In genomic region chr18:66344227-66344626, GRCh38 we compare ENCODE assay signal across 17 cellular contexts.
DNase-seq lines count a peak whose midpoint lies in the region; ATAC-seq lines count a peak whose summit lies in the region.
"Had no signal": no experiment of that assay in that cellular context is flagged by ENCODE, and none has a peak within 500 bp of the region (broad histone marks: within the 10 kb centered on the region; RNA-seq: fewer than 3 reads in every experiment).

No MANE protein-coding gene starts in this region.

- DNase-seq in COLO668 (lab: John Stamatoyannopoulos, UW; ENCODE audit: unreplicated experiment), result peak; percentile 21
- DNase-seq in NCI-H128 (lab: John Stamatoyannopoulos, UW; ENCODE audit: unreplicated experiment), result peak; percentile 90
- DNase-seq in NCI-H2196 treated with DMSO at 0.1 percent for 48 hours (lab: John Stamatoyannopoulos, UW; ENCODE audit: unreplicated experiment), result peak; percentile 38
- DNase-seq in RPMI8226, result peak; percentile 72
- DNase-seq in activated CD4-positive, alpha-beta T cell treated with anti-CD3 and anti-CD28 coated beads, Interleukin-2, amount 50 U/mL, for 1 hour, result no peak
- no peak for DNase-seq in NCI-H82 treated with DMSO at 0.1 percent for 48 hours (lab: John Stamatoyannopoulos, UW; ENCODE audit: unreplicated experiment)
- no peak for DNase-seq in A172 (ENCODE audit: low spot score)
- DNase-seq: activated CD4-positive, CD25-positive, alpha-beta regulatory T cell; activated CD8-positive, alpha-beta memory T cell treated with anti-CD3 and anti-CD28 coated beads for 24 hours; effector memory CD4-positive, alpha-beta T cell; NK-92 treated with Interleukin-12 subunit alpha and Interleukin-12 subunit beta, amount 100 ng/mL, for 24 hours; Peyer's patch; SK-N-SH; spleen had no signal

- ATAC-seq in HG03521 (IDR thresholded peaks at IDR 0.05; ENCODE audit: unreplicated experiment), result no peak
- ATAC-seq: activated naive CD4-positive, alpha-beta T cell treated with anti-CD3 and anti-CD28 coated beads, Interleukin-2, amount 50 U/mL, for 72 hours; left lobe of liver had no signal

Comparison
In these comparisons a context has a peak if more than half of its experiments do, and no peak if none do; other contexts are left out.
1. DNase-seq: peak in COLO668 (single experiment), NCI-H128 (single experiment), NCI-H2196 treated with DMSO at 0.1 percent for 48 hours (single experiment) and RPMI8226 (single experiment); none in activated CD4-positive, alpha-beta T cell treated with anti-CD3 and anti-CD28 coated beads, Interleukin-2, amount 50 U/mL, for 1 hour (single experiment), NCI-H82 treated with DMSO at 0.1 percent for 48 hours (single experiment) and A172 (single experiment).